In genomic region chr4:86595426-86595805, GRCh38 we compare ENCODE assay signal across 7 cellular contexts. TPM values are rescaled to one million over a fixed set of nuclear protein-coding genes. Genes with fewer than 3 reads are reported as not detected.
DNase-seq lines count a peak whose midpoint lies in the region; ATAC-seq and TF ChIP-seq lines count a peak whose summit lies in the region.

No MANE protein-coding gene starts in this region.

- H3K27ac ChIP-seq in endodermal cell (ENCODE audit: low read depth, low read length): peak overlapping the region; percentile 90

- peaks cover 13% of the 10 kb centered on the region for H3K4me1 ChIP-seq in endodermal cell (ENCODE audit: control insufficient read depth, insufficient read depth, low read length)

- H3K36me3 ChIP-seq in endodermal cell (ENCODE audit: control insufficient read depth, insufficient read depth, low read length): no peaks in the 10 kb centered on the region

- peak overlapping the region; percentile 96 for H3K4me3 ChIP-seq in endodermal cell (ENCODE audit: low read length)

- peak overlapping the region; percentile 81 for H3K9ac ChIP-seq in endodermal cell (ENCODE audit: extremely low read depth, low read length, poor library complexity, severe bottlenecking)

- DNase-seq in H4 (ENCODE audit: low spot score) (peak; percentile 28), RPMI7951 (ENCODE audit: low read depth) (peak; percentile 40), endodermal cell (no peak), nephron progenitor cell (peak; percentile 15), COLO829 (ENCODE audit: low spot score) (no peak)

- no peak for ATAC-seq in HG03520 (IDR thresholded peaks at IDR 0.05; ENCODE audit: unreplicated experiment)
- ATAC-seq in HG03097 (IDR thresholded peaks at IDR 0.05; ENCODE audit: low FRiP score, unreplicated experiment): no peak

- H3K27me3 ChIP-seq in endodermal cell (ENCODE audit: control insufficient read depth, insufficient read depth, low read length, poor library complexity, severe bottlenecking): no peaks in the 10 kb centered on the region

- WGBS in endodermal cell (ENCODE audit: insufficient coverage in 1 of 2, insufficient read length in 1 of 2), 2 experiments: 0 to 3% methylated on average over 5 to 8 of the region's 9 CpGs

- H3K9me3 Mint-ChIP-seq in endodermal cell (no peaks in the 10 kb centered on the region), nephron progenitor cell (no peaks in the 10 kb centered on the region)

- H3K27me3 Mint-ChIP-seq in endodermal cell (ENCODE audit: insufficient read depth) (no peaks in the 10 kb centered on the region), nephron progenitor cell (ENCODE audit: low read depth, poor library complexity) (no peaks in the 10 kb centered on the region)

- H3K4me3 Mint-ChIP-seq in endodermal cell (peak overlapping the region; percentile 98), nephron progenitor cell (peak overlapping the region; percentile 99)

- H3K9me3 ChIP-seq in endodermal cell (ENCODE audit: control insufficient read depth, low read length): no peaks in the 10 kb centered on the region

- H3K36me3 Mint-ChIP-seq in endodermal cell (ENCODE audit: low read depth) (peaks cover 2% of the 10 kb centered on the region), nephron progenitor cell (ENCODE audit: low read depth) (no peaks in the 10 kb centered on the region)

- peaks cover 35% of the 10 kb centered on the region for H3K4me1 Mint-ChIP-seq in endodermal cell
- peaks cover 52% of the 10 kb centered on the region for H3K4me1 Mint-ChIP-seq in nephron progenitor cell

- H3K27ac Mint-ChIP-seq in endodermal cell: peak overlapping the region; percentile 95
- H3K27ac Mint-ChIP-seq in nephron progenitor cell: peak overlapping the region; percentile 99

- no peak for TF ChIP-seq CTCF in endodermal cell (conservative IDR thresholded peaks at IDR 0.05)
- TF ChIP-seq CTCF in nephron progenitor cell (IDR thresholded peaks at IDR 0.05): no peak

RNA-seq across cellular contexts. Expression of gene PTPN13, which starts 1.3 kb away (rescaled TPM):
- 34.2 and 45.6 TPM in 2 replicates for total RNA-seq in H4 (2014; rRNA removed; shearing (Covaris generic))
- 16.6 and 20.1 TPM in 2 replicates for total RNA-seq in RPMI7951 (2014; rRNA removed; shearing (Covaris generic))
- total RNA-seq in endodermal cell: 100 to 1,000 TPM; 130 to 238 TPM
- polyA plus RNA-seq in endodermal cell (2013, experiment 1 of 2): 66.8 TPM
- polyA plus RNA-seq in endodermal cell (2013, experiment 2 of 2): 65.2 TPM

Comparison
In these comparisons a context has a peak if more than half of its experiments do, and no peak if none do; other contexts are left out.
1. DNase-seq: peak in H4 (single experiment), RPMI7951 (single experiment) and nephron progenitor cell (single experiment); none in endodermal cell (single experiment) and COLO829 (single experiment).